8 cellular contexts compared by ENCODE assay signal in the genomic region with DNA sequence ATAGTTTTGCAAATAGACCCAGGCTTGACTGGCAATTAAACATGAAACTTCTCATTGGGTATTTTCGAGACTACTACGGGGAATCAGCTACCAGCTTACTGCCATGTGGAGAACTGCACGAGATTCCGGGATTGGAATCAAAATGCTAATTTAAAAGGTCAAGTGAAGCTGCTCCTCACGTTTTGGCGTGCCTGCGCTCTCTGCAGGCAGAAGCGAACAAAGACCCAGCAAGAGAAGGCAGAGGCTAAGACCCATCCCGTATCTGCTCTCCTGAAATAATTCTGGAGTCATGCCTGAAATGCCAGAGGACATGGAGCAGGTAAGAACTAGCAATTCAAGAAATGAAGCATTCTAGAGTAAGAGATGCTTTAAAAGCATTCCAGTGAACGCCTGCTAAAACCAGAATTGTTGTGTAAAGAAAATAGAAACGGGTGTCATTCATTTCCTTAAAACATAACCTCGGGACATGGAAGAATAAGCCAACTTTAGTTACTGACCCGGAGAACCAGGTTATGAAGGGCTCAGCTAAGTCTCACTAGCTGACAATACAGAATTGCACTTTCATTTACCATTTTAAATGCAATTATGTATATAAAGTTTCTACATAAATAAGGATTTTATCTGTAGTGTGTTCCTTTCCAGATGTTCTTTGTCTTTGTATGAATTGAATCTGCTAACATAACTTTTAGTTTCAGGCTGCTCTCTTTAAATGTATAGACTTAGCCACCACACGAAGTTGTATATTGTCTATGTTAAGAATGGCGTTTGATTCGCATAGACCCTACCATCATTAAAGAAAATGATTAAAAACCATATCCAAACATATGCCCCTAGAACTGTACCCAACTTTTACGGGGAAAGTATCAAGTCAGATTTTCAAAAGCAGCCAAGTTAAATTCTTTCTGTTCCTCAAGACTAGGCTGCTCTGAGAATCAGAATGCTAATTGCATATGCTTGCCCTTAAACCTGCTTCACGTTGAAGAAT. TPM values are rescaled to one million over a fixed set of nuclear protein-coding genes. Genes with fewer than 3 reads are reported as not detected.
A peak's percentile ranks its signal among the peaks of the same experiment; 100 is the strongest.
DNase-seq lines count a peak whose midpoint lies in the region; ATAC-seq and TF ChIP-seq lines count a peak whose summit lies in the region.

No MANE protein-coding gene starts in this region.

- 1% methylated on average over 18 of the region's 18 CpGs for WGBS in psoas muscle, 3 donors

- in situ Hi-C loops in astrocyte of the spinal cord (cut with HindIII; ENCODE audit: low sequenced_read_pairs) = no loop called here

- H3K9me3 ChIP-seq in DOHH2 (ENCODE audit: control insufficient read depth, insufficient read depth, low read length) = no peaks in the 10 kb centered on the region
- H3K9me3 ChIP-seq in psoas muscle = no peaks in the 10 kb centered on the region

- peaks cover 8% of the 10 kb centered on the region for H3F3A ChIP-seq in DOHH2 (ENCODE audit: control insufficient read depth, insufficient read depth)

- ATAC-seq in HG03342 (IDR thresholded peaks at IDR 0.05; ENCODE audit: unreplicated experiment) = peak; percentile 9
- peak in 2 of 4 donors; percentile 27 to 34 for ATAC-seq in psoas muscle
- no peak for ATAC-seq in GM18520 (IDR thresholded peaks at IDR 0.05; ENCODE audit: unreplicated experiment)

- H3K27ac ChIP-seq in DOHH2 (ENCODE audit: low read depth, low read length) = peak overlapping the region; percentile 70
- H3K27ac ChIP-seq in psoas muscle = peak overlapping the region; percentile 99

- H3K4me3 ChIP-seq in DOHH2 (ENCODE audit: low read length) (peak overlapping the region; percentile 93), astrocyte of the spinal cord (ENCODE audit: low read depth, low read length) (peak overlapping the region; percentile 63), psoas muscle (peak overlapping the region; percentile 88)

- H3K27me3 ChIP-seq in DOHH2 (ENCODE audit: control insufficient read depth, low read length) (no peaks in the 10 kb centered on the region), psoas muscle (ENCODE audit: insufficient read depth in 3 of 3, low read length in 2 of 3) (no peaks in the 10 kb centered on the region)

- H4K20me1 ChIP-seq in DOHH2 (ENCODE audit: control insufficient read depth, insufficient read depth, low read depth, low read length) = peaks cover 19% of the 10 kb centered on the region

- intact Hi-C loops in psoas muscle (cut with DNase I) = loop anchor here (1.0 to 2.0 kb wide), 3 partner anchors 41 to 65 kb away; a partner anchor contains a TSS

- H3K4me1 ChIP-seq in DOHH2 (ENCODE audit: control insufficient read depth, low read length) (peaks cover 30% of the 10 kb centered on the region), psoas muscle (peaks cover 19% of the 10 kb centered on the region)

- H3K4me2 ChIP-seq in DOHH2 (ENCODE audit: low read length) = peak overlapping the region; percentile 92

- TF ChIP-seq CTCF in DOHH2 (IDR thresholded peaks at IDR 0.05; ENCODE audit: low read depth, low read length, poor library complexity, severe bottlenecking) (peak; percentile 65), astrocyte of the spinal cord (IDR thresholded peaks at IDR 0.05; ENCODE audit: low read depth, low read length) (peak; percentile 47), psoas muscle (IDR thresholded peaks at IDR 0.05) (peak; percentile 18)

- no peaks in the 10 kb centered on the region for H3K9me2 ChIP-seq in DOHH2 (replicated peaks; ENCODE audit: control insufficient read depth, low read length)

- peaks cover 12% of the 10 kb centered on the region for H3K36me3 ChIP-seq in DOHH2 (ENCODE audit: control insufficient read depth, low read length)
- H3K36me3 ChIP-seq in psoas muscle (ENCODE audit: insufficient read depth in 1 of 2, low read depth in 1 of 2) = no peaks in the 10 kb centered on the region

- DNase-seq in SIG-M5 (lab: John Stamatoyannopoulos, UW) (peak; percentile 36), astrocyte of the spinal cord (ENCODE audit: low read depth, low spot score) (peak; percentile 80), hepatic stellate cell (ENCODE audit: low spot score) (peak; percentile 72), psoas muscle (peak; percentile 64 to 69), GM19240 (ENCODE audit: insufficient read length, low spot score) (no peak)

- peaks cover 44% of the 10 kb centered on the region for H3K79me2 ChIP-seq in DOHH2 (ENCODE audit: control insufficient read depth, low read length)

RNA-seq across cellular contexts. Expression of a gene that starts 2.0 kb away (rescaled TPM):
- 10 to 100 TPM; 27.3 to 35.9 (median 32.6) TPM for total RNA-seq in psoas muscle
- polyA plus RNA-seq in psoas muscle = 10 to 100 TPM; 29.7 to 72.7 (median 37.8) TPM

RNA-seq across cellular contexts. Expression of a gene that starts 43.0 kb away (rescaled TPM):
- 1 to 10 TPM in 1 of 4 donors, under 1 TPM in 3; 0.14 to 1.4 (median 0.65) TPM for total RNA-seq in psoas muscle
- under 1 TPM; 0.23 to 0.93 (median 0.45) TPM for polyA plus RNA-seq in psoas muscle

RNA-seq across cellular contexts. Expression of a gene that starts 43.5 kb away (rescaled TPM):
- total RNA-seq in psoas muscle = 10 to 100 TPM; 13.6 to 26.3 (median 16.7) TPM
- 10 to 100 TPM in 1 of 3 donors, 1 to 10 TPM in 2; 3.8 to 18.3 (median 5.4) TPM for polyA plus RNA-seq in psoas muscle
